In genomic region chr16:8869212-8869987, GRCh38 we compare ENCODE assay signal across 8 cellular contexts. TPM values are rescaled to one million over a fixed set of nuclear protein-coding genes. Genes with fewer than 3 reads are reported as not detected.
DNase-seq lines count a peak whose midpoint lies in the region; ATAC-seq and TF ChIP-seq lines count a peak whose summit lies in the region.

No MANE protein-coding gene starts in this region.

- intact Hi-C loops in CD14-positive monocyte (cut with micrococcal nuclease), result loop anchor here (5.0 to 10.0 kb wide), 2 partner anchors 72 to 195 kb away; partner anchors contain the start of genes ABAT (in 1 of the 2), PMM2 (in 1 of the 2) and TMEM186 (in 1 of the 2)

- H3K27ac ChIP-seq in brain microvascular endothelial cell, result no peak overlapping the region
- peak overlapping the region; percentile 70 to 75 for H3K27ac ChIP-seq in mucosa of rectum (ENCODE audit: low read depth in 2 of 2, low read length in 2 of 2)

- H3K9ac ChIP-seq in mucosa of rectum (ENCODE audit: low read depth in 1 of 2, low read length in 2 of 2), result peak overlapping the region; percentile 61 to 70

- in situ Hi-C loops in brain microvascular endothelial cell (cut with HindIII; ENCODE audit: low pct_ligation_motif_present, low sequenced_read_pairs), result no loop called here

- no peaks in the 10 kb centered on the region for H3K9me3 ChIP-seq in mucosa of rectum (ENCODE audit: control insufficient read depth in 2 of 2, low read length in 2 of 2)

- peak overlapping the region; percentile 76 to 96 for H3K4me3 Mint-ChIP-seq in CD14-positive monocyte
- H3K4me3 Mint-ChIP-seq in IgD-negative memory B cell, result peak overlapping the region; percentile 86 to 98 (median 92)

- H3K27me3 ChIP-seq in brain microvascular endothelial cell (replicated peaks), result no peaks in the 10 kb centered on the region
- H3K27me3 ChIP-seq in mucosa of rectum (ENCODE audit: control insufficient read depth in 2 of 2, insufficient read depth in 2 of 2, low read length in 2 of 2), result no peaks in the 10 kb centered on the region

- peaks cover 51% of the 10 kb centered on the region for H3K4me1 Mint-ChIP-seq in CD14-positive monocyte
- H3K4me1 Mint-ChIP-seq in IgD-negative memory B cell, result peaks cover 33 to 39% (median 33%) of the 10 kb centered on the region in 3 donors

- H3K27me3 Mint-ChIP-seq in CD14-positive monocyte (ENCODE audit: low read depth in 3 of 3) (peaks cover 1 to 3% (median 2%) of the 10 kb centered on the region in 3 donors), IgD-negative memory B cell (no peaks in the 10 kb centered on the region)

- H3K36me3 ChIP-seq in brain microvascular endothelial cell (replicated peaks), result no peaks in the 10 kb centered on the region
- no peaks in the 10 kb centered on the region for H3K36me3 ChIP-seq in mucosa of rectum (ENCODE audit: control insufficient read depth in 2 of 2, insufficient read depth in 2 of 2, low read length in 2 of 2)

- DNase-seq in CD14-positive monocyte (ENCODE audit: low spot score) (no peak), brain microvascular endothelial cell (no peak), EL (no peak), medulla oblongata (ENCODE audit: extremely low spot score) (no peak)

- peak overlapping the region; percentile 39 to 97 (median 84) for H3K27ac Mint-ChIP-seq in CD14-positive monocyte
- peak overlapping the region; percentile 71 to 87 (median 85) for H3K27ac Mint-ChIP-seq in IgD-negative memory B cell

- ATAC-seq in GM18909 (IDR thresholded peaks at IDR 0.05; ENCODE audit: poor library complexity, unreplicated experiment) (no peak), HG03432 (IDR thresholded peaks at IDR 0.05; ENCODE audit: unreplicated experiment) (no peak)

- H3K4me3 ChIP-seq in brain microvascular endothelial cell (ENCODE audit: low read depth, low read length) (peak overlapping the region; percentile 52), mucosa of rectum (ENCODE audit: low read length in 2 of 2) (peak overlapping the region; percentile 72 to 78)

- no peaks in the 10 kb centered on the region for H3K9me3 Mint-ChIP-seq in CD14-positive monocyte
- no peaks in the 10 kb centered on the region for H3K9me3 Mint-ChIP-seq in IgD-negative memory B cell

- H3K4me1 ChIP-seq in mucosa of rectum (ENCODE audit: control insufficient read depth in 2 of 2, insufficient read depth in 2 of 2, low read length in 2 of 2), result peaks cover 26 to 33% of the 10 kb centered on the region in 2 donors

- H3K36me3 Mint-ChIP-seq in CD14-positive monocyte (peaks cover 0 to 2% of the 10 kb centered on the region in 2 donors), IgD-negative memory B cell (no peaks in the 10 kb centered on the region)

- TF ChIP-seq CTCF in CD14-positive monocyte (IDR thresholded peaks at IDR 0.05) (no peak), brain microvascular endothelial cell (IDR thresholded peaks at IDR 0.05; ENCODE audit: low read depth, low read length, missing control alignments) (peak; percentile 12)

RNA-seq across cellular contexts. Expression of gene CARHSP1, which starts 0.6 kb away (rescaled TPM):
- polyA plus RNA-seq in CD14-positive monocyte (10 to 100 TPM; 52.0 to 60.3 TPM), IgD-negative memory B cell (36.4 TPM)

RNA-seq across cellular contexts. Expression of gene LITAFD, which starts 12.8 kb away (rescaled TPM):
- polyA plus RNA-seq in CD14-positive monocyte, result not detected
- polyA plus RNA-seq in IgD-negative memory B cell, result not detected
